In the genomic region with DNA sequence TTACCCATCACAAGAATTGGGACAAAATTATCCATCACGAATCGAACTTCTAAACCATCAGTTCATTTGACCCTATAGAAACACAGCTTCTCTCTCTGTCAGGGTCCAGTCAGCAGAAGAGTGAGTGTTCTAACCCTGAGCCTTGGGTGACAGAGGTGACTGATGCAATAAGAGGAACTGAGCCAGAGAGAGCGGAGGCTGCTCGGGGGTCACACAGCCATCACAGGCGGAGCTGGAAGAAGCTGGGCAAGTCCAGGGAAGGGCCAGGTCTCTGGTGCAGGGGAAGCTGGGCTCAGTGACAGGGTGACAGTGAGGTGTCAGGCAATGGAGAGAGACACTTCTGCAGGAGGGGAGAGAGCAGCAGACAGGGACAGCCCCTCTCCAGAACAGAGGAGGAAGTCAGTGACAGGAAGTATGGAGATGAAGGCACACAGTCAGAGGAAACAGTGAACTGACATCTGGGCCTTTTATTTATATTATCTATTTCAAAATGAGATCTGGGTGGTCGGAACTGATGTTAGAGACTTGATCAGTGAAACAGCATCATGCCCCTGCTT, we compare ENCODE assay signal across 16 cellular contexts.
DNase-seq lines count a peak whose midpoint lies in the region; ATAC-seq and TF ChIP-seq lines count a peak whose summit lies in the region.
"Had no signal": no experiment of that assay in that cellular context is flagged by ENCODE, and none has a peak within 500 bp of the region (broad histone marks: within the 10 kb centered on the region; RNA-seq: fewer than 3 reads in every experiment).

No MANE protein-coding gene starts in this region.

- H3K4me3 ChIP-seq in OCI-LY3 (ENCODE audit: low read length), result peak overlapping the region; percentile 68
- H3K4me3 ChIP-seq: breast epithelium, neural progenitor cell, SK-N-MC, suprapubic skin had no signal

- peak overlapping the region; percentile 88 for H2AFZ ChIP-seq in OCI-LY3 (ENCODE audit: low read depth, low read length)
- H2AFZ ChIP-seq: neural progenitor cell had no signal

- peaks cover 10% of the 10 kb centered on the region; the same call in 1 of the 2 replicates for H3K27me3 ChIP-seq in OCI-LY3 (ENCODE audit: low read depth, low read length)
- H3K27me3 ChIP-seq: breast epithelium, neural progenitor cell, suprapubic skin had no signal

- ATAC-seq in GM21529 (IDR thresholded peaks at IDR 0.05; ENCODE audit: unreplicated experiment), result peak; percentile 38
- peak; percentile 32 for ATAC-seq in memory B cell (ENCODE audit: low read depth)
- no peak for ATAC-seq in HG02610 (IDR thresholded peaks at IDR 0.05; ENCODE audit: unreplicated experiment)
- ATAC-seq in HG02798 (IDR thresholded peaks at IDR 0.05; ENCODE audit: poor library complexity, unreplicated experiment), result no peak
- ATAC-seq: activated CD4-positive, alpha-beta T cell treated with anti-CD3 and anti-CD28 coated beads for 36 hours had no signal

- no peaks in the 10 kb centered on the region for H3K36me3 Mint-ChIP-seq in memory B cell
- H3K36me3 Mint-ChIP-seq: neural progenitor cell had no signal

- peak overlapping the region; percentile 38 for H3K9ac ChIP-seq in OCI-LY3 (ENCODE audit: low read length)
- H3K9ac ChIP-seq: neural progenitor cell had no signal

- H3K4me2 ChIP-seq in OCI-LY3 (ENCODE audit: low read length), result peak overlapping the region; percentile 88
- H3K4me2 ChIP-seq: neural progenitor cell had no signal

- H3K36me3 ChIP-seq in OCI-LY3 (replicated peaks; ENCODE audit: low read depth, low read length), result no peaks in the 10 kb centered on the region
- H3K36me3 ChIP-seq: breast epithelium, neural progenitor cell, suprapubic skin had no signal

- H4K20me1 ChIP-seq in OCI-LY3 (ENCODE audit: insufficient read depth, low read length), result no peaks in the 10 kb centered on the region

- H3K4me3 Mint-ChIP-seq in memory B cell, result peak overlapping the region; percentile 54
- H3K4me3 Mint-ChIP-seq: activated CD4-positive, alpha-beta T cell treated with anti-CD3 and anti-CD28 coated beads for 36 hours; neural progenitor cell had no signal

- peak overlapping the region; percentile 73 for H3K27ac Mint-ChIP-seq in memory B cell
- H3K27ac Mint-ChIP-seq: activated CD4-positive, alpha-beta T cell treated with anti-CD3 and anti-CD28 coated beads for 36 hours; neural progenitor cell had no signal

- H3K4me1 ChIP-seq in OCI-LY3 (ENCODE audit: low read length), result peaks cover 34% of the 10 kb centered on the region
- H3K4me1 ChIP-seq: breast epithelium, suprapubic skin had no signal

- H3K27ac ChIP-seq in OCI-LY3 (ENCODE audit: low read length), result peak overlapping the region; percentile 19
- H3K27ac ChIP-seq: breast epithelium, neural progenitor cell, SK-N-MC, suprapubic skin had no signal

- no peaks in the 10 kb centered on the region for H3K9me3 Mint-ChIP-seq in memory B cell
- H3K9me3 Mint-ChIP-seq: neural progenitor cell had no signal

- no peak for TF ChIP-seq CTCF in OCI-LY3 (IDR thresholded peaks at IDR 0.05; ENCODE audit: low read depth, low read length)

- H3K9me3 ChIP-seq in OCI-LY3 (ENCODE audit: insufficient read depth, low read length), result no peaks in the 10 kb centered on the region
- H3K9me3 ChIP-seq: breast epithelium, suprapubic skin had no signal

- peaks cover 7% of the 10 kb centered on the region for H3K27me3 Mint-ChIP-seq in memory B cell

- H3K4me1 Mint-ChIP-seq in memory B cell, result peaks cover 9% of the 10 kb centered on the region

- DNase-seq in CD1c-positive myeloid dendritic cell (ENCODE audit: extremely low spot score) (peak; percentile 55), memory B cell (ENCODE audit: low spot score in 2 of 2) (no peak), NCI-H510A (lab: John Stamatoyannopoulos, UW) (no peak)
- DNase-seq: activated CD4-positive, alpha-beta T cell treated with anti-CD3 and anti-CD28 coated beads for 36 hours; DMS79; NCI-H1436 treated with DMSO at 0.1 percent for 48 hours; NCI-H2171; stimulated activated CD4-positive, alpha-beta T cell treated with anti-CD3 and anti-CD28 coated beads, Interleukin-4, amount 100 ng/mL, for 4 hours had no signal

- no peaks in the 10 kb centered on the region for H3K79me2 ChIP-seq in OCI-LY3 (ENCODE audit: low read length)

Comparison
In these comparisons a context has a peak if more than half of its experiments do, and no peak if none do; other contexts are left out.
1. ATAC-seq: peak in GM21529 (single experiment) and memory B cell (single experiment); none in HG02610 (single experiment) and HG02798 (single experiment).